In the genomic region with DNA sequence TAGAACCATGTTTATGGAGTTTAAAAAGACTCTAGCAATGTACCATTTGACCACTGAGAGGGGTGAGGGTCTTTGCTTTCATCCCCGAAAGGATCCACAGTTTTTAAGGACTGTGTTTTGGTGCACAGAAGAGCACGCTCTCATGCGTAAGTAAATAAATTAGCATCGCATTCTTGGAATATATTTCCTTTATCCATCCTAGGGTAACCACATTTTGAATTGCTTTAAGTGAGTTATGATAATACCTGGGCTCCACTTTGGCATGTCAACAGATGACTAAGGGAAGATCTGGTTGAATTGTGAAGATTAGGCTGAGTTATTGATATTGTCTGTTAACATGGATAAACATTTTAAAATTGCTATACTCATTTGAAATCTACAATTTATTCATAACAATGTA, we compare ENCODE assay signal across 37 cellular contexts.
"Had no signal": no experiment of that assay in that cellular context is flagged by ENCODE, and none has a peak within 500 bp of the region (broad histone marks: within the 10 kb centered on the region; RNA-seq: fewer than 3 reads in every experiment).

No MANE protein-coding gene starts in this region.

- H3K36me3 ChIP-seq: ascending aorta, brain microvascular endothelial cell, breast epithelium had no signal

- H3K4me1 ChIP-seq: ascending aorta, body of pancreas, breast epithelium had no signal

- H3K9me3 ChIP-seq: ascending aorta, body of pancreas, breast epithelium had no signal

- H3K27ac ChIP-seq: ascending aorta, body of pancreas, brain microvascular endothelial cell, breast epithelium, VCaP had no signal

- H3K27ac Mint-ChIP-seq: activated CD4-positive, alpha-beta memory T cell treated with anti-CD3 and anti-CD28 coated beads, Interleukin-2, amount 10 ng/mL, durations not matched to agents 7 days and 5 days; activated CD4-positive, alpha-beta T cell treated with anti-CD3 and anti-CD28 coated beads for 36 hours; activated CD4-positive, alpha-beta T cell treated with anti-CD3 and anti-CD28 coated beads, Interleukin-2, amount 10 ng/mL, durations not matched to agents 7 days and 5 days; activated CD8-positive, alpha-beta memory T cell treated with anti-CD3 and anti-CD28 coated beads, Interleukin-2, amount 10 ng/mL, durations not matched to agents 7 days and 5 days; activated CD8-positive, alpha-beta T cell treated with anti-CD3 and anti-CD28 coated beads, Interleukin-2, amount 10 ng/mL, durations not matched to agents 7 days and 5 days; activated naive CD4-positive, alpha-beta T cell treated with anti-CD3 and anti-CD28 coated beads, Interleukin-2, amount 10 ng/mL, durations not matched to agents 7 days and 5 days; activated naive CD4-positive, alpha-beta T cell treated with anti-CD3 and anti-CD28 coated beads, Interleukin-2, amount 50 U/mL, for 24 hours; activated naive CD8-positive, alpha-beta T cell; activated naive CD8-positive, alpha-beta T cell treated with anti-CD3 and anti-CD28 coated beads, Interleukin-2, amount 10 ng/mL, durations not matched to agents 7 days and 5 days; activated naive CD8-positive, alpha-beta T cell treated with anti-CD3 and anti-CD28 coated beads, Interleukin-2, amount 50 U/mL, for 24 hours; activated T-cell treated with anti-CD3 and anti-CD28 coated beads, Interleukin-2, amount 50 U/mL, for 24 hours; activated T-helper 2 cell treated with anti-CD3 and anti-CD28 coated beads, Interferon-gamma antibody, Interleukin-2, Interleukin-4, amounts not matched to agents 10 μg/mL and 5 μg/mL and 100 μg/mL, durations not matched to agents 14 hours and 24 hours and 36 hours; T-helper 1 cell treated with Interleukin-12 subunit alpha and Interleukin-12 subunit beta and Interleukin-4 antibody, amounts not matched to agents 30 μg/mL and 1 μg/mL, for 36 hours; T-helper 2 cell treated with Interferon-gamma antibody and Interleukin-4, amounts not matched to agents 5 μg/mL and 100 μg/mL, for 36 hours had no signal

- H3K4me3 Mint-ChIP-seq: activated CD4-positive, alpha-beta memory T cell treated with anti-CD3 and anti-CD28 coated beads, Interleukin-2, amount 10 ng/mL, durations not matched to agents 7 days and 5 days; activated CD4-positive, alpha-beta T cell treated with anti-CD3 and anti-CD28 coated beads for 36 hours; activated CD4-positive, alpha-beta T cell treated with anti-CD3 and anti-CD28 coated beads, Interleukin-2, amount 10 ng/mL, durations not matched to agents 7 days and 5 days; activated CD8-positive, alpha-beta memory T cell treated with anti-CD3 and anti-CD28 coated beads, Interleukin-2, amount 10 ng/mL, durations not matched to agents 7 days and 5 days; activated CD8-positive, alpha-beta T cell treated with anti-CD3 and anti-CD28 coated beads, Interleukin-2, amount 10 ng/mL, durations not matched to agents 7 days and 5 days; activated naive CD4-positive, alpha-beta T cell treated with anti-CD3 and anti-CD28 coated beads, Interleukin-2, amount 10 ng/mL, durations not matched to agents 7 days and 5 days; activated naive CD4-positive, alpha-beta T cell treated with anti-CD3 and anti-CD28 coated beads, Interleukin-2, amount 50 U/mL, for 24 hours; activated naive CD8-positive, alpha-beta T cell; activated naive CD8-positive, alpha-beta T cell treated with anti-CD3 and anti-CD28 coated beads, Interleukin-2, amount 10 ng/mL, durations not matched to agents 7 days and 5 days; activated naive CD8-positive, alpha-beta T cell treated with anti-CD3 and anti-CD28 coated beads, Interleukin-2, amount 50 U/mL, for 24 hours; activated T-cell treated with anti-CD3 and anti-CD28 coated beads, Interleukin-2, amount 50 U/mL, for 24 hours; T-helper 1 cell treated with Interleukin-12 subunit alpha and Interleukin-12 subunit beta and Interleukin-4 antibody, amounts not matched to agents 30 μg/mL and 1 μg/mL, for 36 hours; T-helper 2 cell treated with Interferon-gamma antibody and Interleukin-4, amounts not matched to agents 5 μg/mL and 100 μg/mL, for 36 hours had no signal

- H3K27me3 Mint-ChIP-seq: activated CD4-positive, alpha-beta memory T cell treated with anti-CD3 and anti-CD28 coated beads, Interleukin-2, amount 10 ng/mL, durations not matched to agents 7 days and 5 days; activated CD4-positive, alpha-beta T cell treated with anti-CD3 and anti-CD28 coated beads for 36 hours; activated CD4-positive, alpha-beta T cell treated with anti-CD3 and anti-CD28 coated beads, Interleukin-2, amount 10 ng/mL, durations not matched to agents 7 days and 5 days; activated CD8-positive, alpha-beta memory T cell treated with anti-CD3 and anti-CD28 coated beads, Interleukin-2, amount 10 ng/mL, durations not matched to agents 7 days and 5 days; activated naive CD4-positive, alpha-beta T cell treated with anti-CD3 and anti-CD28 coated beads, Interleukin-2, amount 10 ng/mL, durations not matched to agents 7 days and 5 days; activated naive CD4-positive, alpha-beta T cell treated with anti-CD3 and anti-CD28 coated beads, Interleukin-2, amount 50 U/mL, for 24 hours; activated naive CD8-positive, alpha-beta T cell; activated naive CD8-positive, alpha-beta T cell treated with anti-CD3 and anti-CD28 coated beads, Interleukin-2, amount 10 ng/mL, durations not matched to agents 7 days and 5 days; activated naive CD8-positive, alpha-beta T cell treated with anti-CD3 and anti-CD28 coated beads, Interleukin-2, amount 50 U/mL, for 24 hours; activated T-cell treated with anti-CD3 and anti-CD28 coated beads, Interleukin-2, amount 50 U/mL, for 24 hours had no signal

- H3K9me3 Mint-ChIP-seq: T-helper 1 cell treated with Interleukin-12 subunit alpha and Interleukin-12 subunit beta and Interleukin-4 antibody, amounts not matched to agents 30 μg/mL and 1 μg/mL, for 36 hours had no signal

- H3K36me3 Mint-ChIP-seq: activated CD8-positive, alpha-beta memory T cell treated with anti-CD3 and anti-CD28 coated beads, Interleukin-2, amount 10 ng/mL, durations not matched to agents 7 days and 5 days; activated naive CD4-positive, alpha-beta T cell treated with anti-CD3 and anti-CD28 coated beads, Interleukin-2, amount 10 ng/mL, durations not matched to agents 7 days and 5 days; activated naive CD4-positive, alpha-beta T cell treated with anti-CD3 and anti-CD28 coated beads, Interleukin-2, amount 50 U/mL, for 24 hours; activated naive CD8-positive, alpha-beta T cell; activated naive CD8-positive, alpha-beta T cell treated with anti-CD3 and anti-CD28 coated beads, Interleukin-2, amount 10 ng/mL, durations not matched to agents 7 days and 5 days had no signal

- DNase-seq: activated CD4-positive, alpha-beta memory T cell treated with anti-CD3 and anti-CD28 coated beads, Interleukin-2, amount 10 ng/mL, durations not matched to agents 7 days and 5 days; activated CD4-positive, alpha-beta T cell treated with anti-CD3 and anti-CD28 coated beads for 1 hour; activated CD4-positive, alpha-beta T cell treated with anti-CD3 and anti-CD28 coated beads for 36 hours; activated CD4-positive, alpha-beta T cell treated with anti-CD3 and anti-CD28 coated beads for 48 hours; activated CD4-positive, alpha-beta T cell treated with anti-CD3 and anti-CD28 coated beads, Interleukin-2, amount 10 ng/mL, durations not matched to agents 7 days and 5 days; activated CD4-positive, alpha-beta T cell treated with anti-CD3 and anti-CD28 coated beads, Interleukin-2, amount 50 U/mL, for 48 hours; activated CD4-positive, CD25-positive, alpha-beta regulatory T cell; activated CD8-positive, alpha-beta memory T cell treated with anti-CD3 and anti-CD28 coated beads for 24 hours; activated CD8-positive, alpha-beta memory T cell treated with anti-CD3 and anti-CD28 coated beads, Interleukin-2, amount 10 ng/mL, durations not matched to agents 7 days and 5 days; activated CD8-positive, alpha-beta memory T cell treated with anti-CD3 and anti-CD28 coated beads, Interleukin-2, amount 50 U/mL, for 48 hours; activated CD8-positive, alpha-beta T cell treated with anti-CD3 and anti-CD28 coated beads, Interleukin-2, amount 10 ng/mL, durations not matched to agents 7 days and 5 days; activated effector memory CD4-positive, alpha-beta T cell treated with Interleukin-2 at 50 U/mL for 16 hours; activated gamma-delta T cell; activated naive CD4-positive, alpha-beta T cell treated with anti-CD3 and anti-CD28 coated beads, Interleukin-2, amount 10 ng/mL, durations not matched to agents 7 days and 5 days; activated naive CD4-positive, alpha-beta T cell treated with Interleukin-2 at 50 U/mL for 16 hours; activated naive CD8-positive, alpha-beta T cell treated with anti-CD3 and anti-CD28 coated beads, Interleukin-2, amount 10 ng/mL, durations not matched to agents 7 days and 5 days; activated naive CD8-positive, alpha-beta T cell treated with anti-CD3 and anti-CD28 coated beads, Interleukin-2, amount 50 U/mL, for 24 hours; activated T-cell treated with anti-CD3 and anti-CD28 coated beads, Interleukin-2, amount 50 U/mL, for 24 hours; activated T-cell treated with anti-CD3 and anti-CD28 coated beads, Interleukin-2, amount 50 U/mL, for 48 hours; amygdala; anterior cingulate cortex; body of pancreas; brain microvascular endothelial cell; central memory CD4-positive, alpha-beta T cell; T-helper 1 cell; T-helper 2 cell; T-helper 9 cell had no signal

- H3K4me3 ChIP-seq: ascending aorta, body of pancreas, breast epithelium had no signal

- ATAC-seq: activated CD4-positive, alpha-beta T cell treated with anti-CD3 and anti-CD28 coated beads for 36 hours; activated CD4-positive, CD25-positive, alpha-beta regulatory T cell treated with anti-CD3 and anti-CD28 coated beads, Interleukin-2, amount 50 U/mL, for 24 hours; activated CD8-positive, alpha-beta memory T cell treated with anti-CD3 and anti-CD28 coated beads, Interleukin-2, amount 10 ng/mL, durations not matched to agents 7 days and 5 days; activated CD8-positive, alpha-beta T cell treated with anti-CD3 and anti-CD28 coated beads, Interleukin-2, amount 10 ng/mL, durations not matched to agents 7 days and 5 days; activated naive CD8-positive, alpha-beta T cell treated with anti-CD3 and anti-CD28 coated beads, Interleukin-2, amount 50 U/mL, for 24 hours; body of pancreas had no signal

- FAIRE-seq: TTC549 had no signal

- H3K4me1 Mint-ChIP-seq: activated CD4-positive, alpha-beta memory T cell treated with anti-CD3 and anti-CD28 coated beads, Interleukin-2, amount 10 ng/mL, durations not matched to agents 7 days and 5 days; activated CD4-positive, alpha-beta T cell treated with anti-CD3 and anti-CD28 coated beads for 36 hours; activated CD4-positive, alpha-beta T cell treated with anti-CD3 and anti-CD28 coated beads, Interleukin-2, amount 10 ng/mL, durations not matched to agents 7 days and 5 days; activated CD8-positive, alpha-beta memory T cell treated with anti-CD3 and anti-CD28 coated beads, Interleukin-2, amount 10 ng/mL, durations not matched to agents 7 days and 5 days; activated naive CD4-positive, alpha-beta T cell treated with anti-CD3 and anti-CD28 coated beads, Interleukin-2, amount 10 ng/mL, durations not matched to agents 7 days and 5 days; activated naive CD4-positive, alpha-beta T cell treated with anti-CD3 and anti-CD28 coated beads, Interleukin-2, amount 50 U/mL, for 24 hours; activated naive CD8-positive, alpha-beta T cell treated with anti-CD3 and anti-CD28 coated beads, Interleukin-2, amount 10 ng/mL, durations not matched to agents 7 days and 5 days; activated naive CD8-positive, alpha-beta T cell treated with anti-CD3 and anti-CD28 coated beads, Interleukin-2, amount 50 U/mL, for 24 hours had no signal

- H3K27me3 ChIP-seq: ascending aorta, body of pancreas, brain microvascular endothelial cell, breast epithelium had no signal
